Comparison of ENCODE assay signal across 8 cellular contexts in the genomic region with DNA sequence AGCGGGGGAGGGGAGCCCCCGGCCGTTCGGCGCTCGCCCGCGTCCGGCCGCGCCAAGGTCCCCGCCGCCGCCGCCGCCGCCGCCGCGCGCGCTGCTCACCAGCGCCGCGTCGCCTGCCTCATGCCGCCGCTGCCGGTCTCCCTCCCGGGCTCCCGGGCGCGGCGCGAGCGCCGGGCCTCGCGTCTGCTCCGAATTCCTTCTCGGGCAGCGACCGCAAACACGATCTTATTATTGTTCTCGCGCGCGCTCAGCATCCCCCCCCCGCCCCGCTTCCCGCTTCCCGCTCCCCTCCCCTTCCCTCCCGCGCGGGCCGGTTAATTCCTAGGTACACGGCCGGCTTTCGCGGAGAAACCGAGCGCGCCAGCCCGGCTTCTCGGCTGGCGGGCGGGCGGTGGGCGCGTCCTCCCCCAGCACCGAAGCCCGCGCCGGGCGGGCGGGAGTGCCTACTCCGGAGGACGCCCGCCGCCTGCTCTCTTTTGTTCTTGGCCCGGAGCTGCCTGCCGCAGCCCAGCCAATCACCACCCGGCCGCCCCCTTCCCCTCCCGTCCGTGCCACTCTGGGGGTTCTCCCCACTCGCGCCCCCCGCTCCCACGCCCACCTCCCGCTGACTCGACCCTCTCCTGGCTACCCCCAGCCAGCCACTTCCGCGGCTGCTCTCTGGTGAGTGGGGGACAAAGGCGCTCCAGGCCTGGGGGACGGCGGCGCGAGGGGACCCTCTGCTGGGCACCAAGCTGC. TPM values are rescaled to one million over a fixed set of nuclear protein-coding genes. Genes with fewer than 3 reads are reported as not detected.
DNase-seq lines count a peak whose midpoint lies in the region; ATAC-seq, FAIRE-seq and TF ChIP-seq lines count a peak whose summit lies in the region.

Gene HDGFL3 (minus strand): TSS at position 202 of the 735 bp plus-strand sequence. CDS start 409 bp downstream, outside the sequence.

- 1% methylated on average over 52 to 62 of the region's 99 CpGs for WGBS in upper lobe of left lung, 2 donors

- H3K36me3 ChIP-seq in upper lobe of left lung: no peaks in the 10 kb centered on the region

- POLR2A ChIA-PET in GM10248 (lab: Yijun Ruan, JAX): no interaction called here

- no peak for FAIRE-seq in frontal cortex (lab: Jason Lieb, UNC)

- DNase-seq in GM10248 (ENCODE audit: extremely low spot score) (peak; percentile 32), NCI-H82 (lab: John Stamatoyannopoulos, UW) (peak; percentile 86), frontal cortex (ENCODE audit: low spot score in 2 of 2) (no peak), upper lobe of left lung (peak; percentile 32 to 91), NCI-H226 (no peak)
- DNase-seq in activated naive CD4-positive, alpha-beta T cell treated with anti-CD3 and anti-CD28 coated beads, Interleukin-2, amount 50 U/mL, for 16 hours: peak; percentile 50
- DNase-seq in natural killer cell treated with Interleukin-12 subunit alpha and Interleukin-12 subunit beta and Interleukin-15 and Interleukin-18, amount 100 ng/mL, for 72 hours (ENCODE audit: low spot score): peak; percentile 75

- H3K27ac ChIP-seq in upper lobe of left lung: peak within 1 kb of the TSS; percentile 84 to 95 (median 90)

- ATAC-seq in HG02588 (IDR thresholded peaks at IDR 0.05; ENCODE audit: unreplicated experiment) (peak; percentile 41), upper lobe of left lung (ENCODE audit: low FRiP score in 2 of 2) (peak in 1 of 2 donors; percentile 67)
- peak; percentile 77 to 80 for ATAC-seq in natural killer cell treated with Interleukin-12 subunit alpha and Interleukin-12 subunit beta and Interleukin-15 and Interleukin-18, amount 100 ng/mL, for 72 hours

- H3K9me3 Mint-ChIP-seq in natural killer cell treated with Interleukin-12 subunit alpha and Interleukin-12 subunit beta and Interleukin-15 and Interleukin-18, amount 100 ng/mL, for 72 hours: no peaks in the 10 kb centered on the region

- H3K4me1 Mint-ChIP-seq in natural killer cell treated with Interleukin-12 subunit alpha and Interleukin-12 subunit beta and Interleukin-15 and Interleukin-18, amount 100 ng/mL, for 72 hours (ENCODE audit: low read depth in 2 of 2): peaks cover 17 to 32% of the 10 kb centered on the region in 2 donors

- peak within 1 kb of the TSS; percentile 90 to 97 for H3K27ac Mint-ChIP-seq in natural killer cell treated with Interleukin-12 subunit alpha and Interleukin-12 subunit beta and Interleukin-15 and Interleukin-18, amount 100 ng/mL, for 72 hours

- peak within 1 kb of the TSS; percentile 62 to 94 (median 76) for H3K4me3 ChIP-seq in upper lobe of left lung

- no peaks in the 10 kb centered on the region for H3K27me3 ChIP-seq in upper lobe of left lung

- CTCF ChIA-PET in GM10248 (lab: Yijun Ruan, JAX): interaction anchor here (1.2 to 2.5 kb wide), 2 partner anchors 18 to 197 kb away, joined by 3 to 9 read pairs; partner anchors contain the start of gene C15orf40

- peak; percentile 22 for TF ChIP-seq CTCF in GM10248 (IDR thresholded peaks at IDR 0.05; ENCODE audit: control extremely low read depth, extremely low read depth, low read depth, missing control alignments)
- no peak for TF ChIP-seq CTCF in upper lobe of left lung (IDR thresholded peaks at IDR 0.05)

- peak within 1 kb of the TSS; percentile 96 for H3K4me3 Mint-ChIP-seq in natural killer cell treated with Interleukin-12 subunit alpha and Interleukin-12 subunit beta and Interleukin-15 and Interleukin-18, amount 100 ng/mL, for 72 hours

- H3K27me3 Mint-ChIP-seq in natural killer cell treated with Interleukin-12 subunit alpha and Interleukin-12 subunit beta and Interleukin-15 and Interleukin-18, amount 100 ng/mL, for 72 hours: peaks cover 0 to 3% of the 10 kb centered on the region in 2 donors

- no peak for TF ChIP-seq EP300 in upper lobe of left lung (IDR thresholded peaks at IDR 0.05)

- TF ChIP-seq POLR2A in upper lobe of left lung (IDR thresholded peaks at IDR 0.05): no peak

- peaks cover 8 to 19% (median 12%) of the 10 kb centered on the region in 4 donors for H3K4me1 ChIP-seq in upper lobe of left lung

- no peaks in the 10 kb centered on the region for H3K9me3 ChIP-seq in upper lobe of left lung

- H3K36me3 Mint-ChIP-seq in natural killer cell treated with Interleukin-12 subunit alpha and Interleukin-12 subunit beta and Interleukin-15 and Interleukin-18, amount 100 ng/mL, for 72 hours: peaks cover 9% of the 10 kb centered on the region

RNA-seq across cellular contexts. Expression of gene HDGFL3, which starts in this region (rescaled TPM):
- total RNA-seq in frontal cortex: 135 TPM
- total RNA-seq in natural killer cell treated with Interleukin-12 subunit alpha and Interleukin-12 subunit beta and Interleukin-15 and Interleukin-18, amount 100 ng/mL, for 72 hours: 10 to 100 TPM; 83.1 to 94.7 TPM
- total RNA-seq in upper lobe of left lung: 10 to 100 TPM; 16.8 to 36.8 (median 22.8) TPM

Comparison
In these comparisons a context has a peak if more than half of its experiments do, and no peak if none do; other contexts are left out.
1. DNase-seq: peak in GM10248 (single experiment), NCI-H82 (single experiment), activated naive CD4-positive, alpha-beta T cell treated with anti-CD3 and anti-CD28 coated beads, Interleukin-2, amount 50 U/mL, for 16 hours (single experiment), natural killer cell treated with Interleukin-12 subunit alpha and Interleukin-12 subunit beta and Interleukin-15 and Interleukin-18, amount 100 ng/mL, for 72 hours (single experiment) and upper lobe of left lung (2 of 2); none in frontal cortex (0 of 2) and NCI-H226 (single experiment).